ENCODE assay signal across 9 cellular contexts in genomic region chr5:107474724-107475489, GRCh38.
DNase-seq lines count a peak whose midpoint lies in the region; ATAC-seq and TF ChIP-seq lines count a peak whose summit lies in the region.
"Had no signal": no experiment of that assay in that cellular context is flagged by ENCODE, and none has a peak within 500 bp of the region (broad histone marks: within the 10 kb centered on the region; RNA-seq: fewer than 3 reads in every experiment).

No MANE protein-coding gene starts in this region.

- peaks cover 0 to 2% of the 10 kb centered on the region in 2 donors for H3K27me3 Mint-ChIP-seq in CD4-positive, alpha-beta memory T cell

- intact Hi-C loops in CD4-positive, alpha-beta memory T cell (cut with micrococcal nuclease), result no loop called here

- no peaks in the 10 kb centered on the region for H3K9me3 Mint-ChIP-seq in CD4-positive, alpha-beta memory T cell

- CTCF ChIA-PET in CD4-positive, alpha-beta memory T cell (lab: Charles Lee; ENCODE audit: partially characterized antibody), result no interaction called here

- H3K36me3 ChIP-seq in CD4-positive, alpha-beta memory T cell (ENCODE audit: insufficient read depth, low read length), result no peaks in the 10 kb centered on the region

- no peak overlapping the region for H3K4me3 Mint-ChIP-seq in CD4-positive, alpha-beta memory T cell

- H3K9me3 ChIP-seq in CD4-positive, alpha-beta memory T cell (ENCODE audit: control insufficient read depth in 1 of 2, low read length in 2 of 2), result no peaks in the 10 kb centered on the region

- ATAC-seq in GM19397 (IDR thresholded peaks at IDR 0.05; ENCODE audit: unreplicated experiment), result peak; percentile 54
- ATAC-seq in HG03196 (IDR thresholded peaks at IDR 0.05; ENCODE audit: unreplicated experiment), result peak; percentile 72
- ATAC-seq in esophagus mucosa, result peak; percentile 74

- no peak overlapping the region for H3K4me3 ChIP-seq in CD4-positive, alpha-beta memory T cell (ENCODE audit: low read length in 2 of 2)

- no peak for TF ChIP-seq CTCF in GM20000 (IDR thresholded peaks at IDR 0.05; ENCODE audit: extremely low read depth, missing control alignments)

- DNase-seq in A172 (ENCODE audit: low spot score) (peak; percentile 35), medulla oblongata (ENCODE audit: extremely low spot score) (no peak), UCSD-AML1 (lab: John Stamatoyannopoulos, UW; ENCODE audit: unreplicated experiment) (no peak), GM20000 (ENCODE audit: low spot score) (no peak)
- DNase-seq in CD4-positive, alpha-beta memory T cell, result no peak

- POLR2A ChIA-PET in CD4-positive, alpha-beta memory T cell (lab: Charles Lee; ENCODE audit: partially characterized antibody), result no interaction called here

- no peaks in the 10 kb centered on the region for H3K36me3 Mint-ChIP-seq in CD4-positive, alpha-beta memory T cell

- H3K27ac Mint-ChIP-seq in CD4-positive, alpha-beta memory T cell, result peak overlapping the region in 2 of 7 donors; percentile 66 to 68

- peaks cover 0 to 24% (median 4%) of the 10 kb centered on the region in 4 donors for H3K4me1 Mint-ChIP-seq in CD4-positive, alpha-beta memory T cell

- peaks cover 6% of the 10 kb centered on the region for H3K4me1 ChIP-seq in CD4-positive, alpha-beta memory T cell (ENCODE audit: insufficient read depth, low read length)

- H3K27ac ChIP-seq in CD4-positive, alpha-beta memory T cell (ENCODE audit: low read depth, low read length), result no peak overlapping the region
- H3K27ac ChIP-seq: C4-2B had no signal

- H3K27me3 ChIP-seq in CD4-positive, alpha-beta memory T cell (ENCODE audit: insufficient read depth, low read length), result no peaks in the 10 kb centered on the region
